13 cellular contexts compared by ENCODE assay signal in the genomic region with DNA sequence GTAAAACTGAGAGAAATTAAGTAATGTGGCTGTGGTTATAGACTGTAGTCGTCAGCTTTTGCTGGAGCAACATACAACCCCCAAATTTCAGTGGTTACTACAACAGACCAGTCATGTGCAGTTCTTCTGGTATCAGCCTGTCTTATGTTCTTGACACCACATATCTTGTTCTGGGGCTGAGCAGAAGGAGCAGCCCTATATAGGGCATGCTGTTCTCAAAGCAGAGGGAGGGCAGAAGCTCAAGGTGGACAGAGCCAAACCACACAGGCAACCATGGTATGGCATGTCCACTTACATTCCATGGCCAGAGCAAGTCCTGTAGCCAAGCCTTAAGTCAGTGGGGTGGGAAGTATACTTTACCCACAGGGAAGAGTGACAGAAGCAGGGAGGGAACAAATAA. TPM values are rescaled to one million over a fixed set of nuclear protein-coding genes. Genes with fewer than 3 reads are reported as not detected.
DNase-seq lines count a peak whose midpoint lies in the region; ATAC-seq and TF ChIP-seq lines count a peak whose summit lies in the region.
"Had no signal": no experiment of that assay in that cellular context is flagged by ENCODE, and none has a peak within 500 bp of the region (broad histone marks: within the 10 kb centered on the region; RNA-seq: fewer than 3 reads in every experiment).

No MANE protein-coding gene starts in this region.

- H3K4me3 ChIP-seq in mucosa of descending colon: no peak overlapping the region
- H3K4me3 ChIP-seq in effector memory CD4-positive, alpha-beta T cell (ENCODE audit: insufficient read depth, low read depth, low read length, poor library complexity, severe bottlenecking): no peak overlapping the region

- DNase-seq in CD14-positive monocyte (ENCODE audit: low spot score) (no peak), HFFc6 (no peak), mucosa of descending colon (no peak), NCI-H82 treated with DMSO at 0.1 percent for 48 hours (lab: John Stamatoyannopoulos, UW; ENCODE audit: unreplicated experiment) (no peak)
- no peak for DNase-seq in effector memory CD4-positive, alpha-beta T cell
- DNase-seq: GOT3, NCI-H187 treated with DMSO at 0.1 percent for 48 hours, NCI-H524 had no signal

- no peak for TF ChIP-seq CTCF in CD14-positive monocyte (IDR thresholded peaks at IDR 0.05)
- TF ChIP-seq CTCF in HFFc6 (IDR thresholded peaks at IDR 0.05): no peak
- TF ChIP-seq CTCF in mucosa of descending colon (IDR thresholded peaks at IDR 0.05): no peak

- H3K4me1 Mint-ChIP-seq in CD14-positive monocyte: peaks cover 21% of the 10 kb centered on the region
- H3K4me1 Mint-ChIP-seq in HFFc6 (ENCODE audit: low read depth): peaks cover 47% of the 10 kb centered on the region

- intact Hi-C loops in CD14-positive monocyte (cut with micrococcal nuclease): loop anchor here in 1 of 2 donors (10.0 kb wide), 1 partner anchor 725 kb away; no protein-coding TSS in a partner anchor
- intact Hi-C loops in mucosa of descending colon (cut with DNase I, micrococcal nuclease): no loop called here

- H3K4me3 Mint-ChIP-seq in CD14-positive monocyte (no peak overlapping the region), HFFc6 (no peak overlapping the region)
- H3K4me3 Mint-ChIP-seq: activated naive CD4-positive, alpha-beta T cell treated with anti-CD3 and anti-CD28 coated beads, Interleukin-2, amount 50 U/mL, for 24 hours had no signal

- peaks cover 0 to under 1% (median 0%) of the 10 kb centered on the region in 3 donors for H3K27me3 Mint-ChIP-seq in CD14-positive monocyte (ENCODE audit: low read depth in 3 of 3)
- no peaks in the 10 kb centered on the region; the same call in 1 of the 2 replicates for H3K27me3 Mint-ChIP-seq in HFFc6 (ENCODE audit: insufficient read depth)
- H3K27me3 Mint-ChIP-seq: activated naive CD4-positive, alpha-beta T cell treated with anti-CD3 and anti-CD28 coated beads, Interleukin-2, amount 50 U/mL, for 24 hours had no signal

- peak; percentile 19 for ATAC-seq in esophagus mucosa
- ATAC-seq in mucosa of descending colon: peak; percentile 23
- no peak for ATAC-seq in HG03571 (IDR thresholded peaks at IDR 0.05; ENCODE audit: unreplicated experiment)
- ATAC-seq in HG02642 (IDR thresholded peaks at IDR 0.05; ENCODE audit: poor library complexity, unreplicated experiment): no peak
- ATAC-seq: Panc1 had no signal

- peaks cover 0 to 5% (median 0%) of the 10 kb centered on the region in 7 donors for H3K9me3 Mint-ChIP-seq in CD14-positive monocyte
- H3K9me3 Mint-ChIP-seq in HFFc6: no peaks in the 10 kb centered on the region
- H3K9me3 Mint-ChIP-seq: activated naive CD4-positive, alpha-beta T cell treated with anti-CD3 and anti-CD28 coated beads, Interleukin-2, amount 50 U/mL, for 24 hours had no signal

- peaks cover 6% of the 10 kb centered on the region for H3K4me1 ChIP-seq in mucosa of descending colon (ENCODE audit: low read depth)
- peaks cover 3% of the 10 kb centered on the region for H3K4me1 ChIP-seq in effector memory CD4-positive, alpha-beta T cell (ENCODE audit: control insufficient read depth, insufficient read depth, low read length, poor library complexity, severe bottlenecking)

- H3K27ac Mint-ChIP-seq in CD14-positive monocyte: peak overlapping the region; percentile 6 to 72 (median 60)
- H3K27ac Mint-ChIP-seq in HFFc6: peak overlapping the region; percentile 71
- H3K27ac Mint-ChIP-seq: activated naive CD4-positive, alpha-beta T cell treated with anti-CD3 and anti-CD28 coated beads, Interleukin-2, amount 50 U/mL, for 24 hours had no signal

- H3K9me3 ChIP-seq in mucosa of descending colon: no peaks in the 10 kb centered on the region
- H3K9me3 ChIP-seq in effector memory CD4-positive, alpha-beta T cell (ENCODE audit: control insufficient read depth, low read length): no peaks in the 10 kb centered on the region

- H3K27ac ChIP-seq in effector memory CD4-positive, alpha-beta T cell (ENCODE audit: insufficient read depth, low read length, poor library complexity, severe bottlenecking): no peak overlapping the region

- peaks cover 3% of the 10 kb centered on the region for H3K36me3 ChIP-seq in mucosa of descending colon (ENCODE audit: low read depth)
- H3K36me3 ChIP-seq in effector memory CD4-positive, alpha-beta T cell (ENCODE audit: control insufficient read depth, insufficient read depth, low read length): peaks cover 34% of the 10 kb centered on the region

- H3K36me3 Mint-ChIP-seq in CD14-positive monocyte (peaks cover 72 to 81% of the 10 kb centered on the region in 2 donors), HFFc6 (ENCODE audit: low read depth) (peaks cover 68% of the 10 kb centered on the region)

- no peaks in the 10 kb centered on the region for H3K27me3 ChIP-seq in effector memory CD4-positive, alpha-beta T cell (replicated peaks; ENCODE audit: control insufficient read depth, insufficient read depth, low read length, poor library complexity, severe bottlenecking)

RNA-seq across cellular contexts. Expression of a gene that starts 7.7 kb away (rescaled TPM):
- polyA plus RNA-seq in CD14-positive monocyte: 100 to 1,000 TPM; 300 to 436 TPM
- 100 to 1,000 TPM; 265 to 302 (median 292) TPM for total RNA-seq in HFFc6 (2021; fragmentation: NEBNext Ultra II Directional; extraction: Animal tissue kit (Norgen Biotek cat#: 25700))
- total RNA-seq in esophagus mucosa (149 TPM), mucosa of descending colon (100 to 1,000 TPM; 132 to 238 (median 147) TPM)

Comparison
In these comparisons a context has a peak if more than half of its experiments do, and no peak if none do; other contexts are left out.
1. ATAC-seq: peak in esophagus mucosa (single experiment) and mucosa of descending colon (single experiment); none in HG03571 (single experiment) and HG02642 (single experiment).